In genomic region chr4:69995526-69996016, GRCh38 we compare ENCODE assay signal across 19 cellular contexts. TPM values are rescaled to one million over a fixed set of nuclear protein-coding genes. Genes with fewer than 3 reads are reported as not detected.
"Had no signal": no experiment of that assay in that cellular context is flagged by ENCODE, and none has a peak within 500 bp of the region (broad histone marks: within the 10 kb centered on the region; RNA-seq: fewer than 3 reads in every experiment).

A gene with protein sequence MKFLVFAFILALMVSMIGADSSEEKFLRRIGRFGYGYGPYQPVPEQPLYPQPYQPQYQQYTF (plus strand): TSS chr4:69995966. CDS start chr4:69998438, 2,472 bp downstream.

- H3K4me3 ChIP-seq: breast epithelium, gastroesophageal sphincter, thoracic aorta had no signal

- H3K27ac Mint-ChIP-seq: activated CD4-positive, alpha-beta memory T cell treated with anti-CD3 and anti-CD28 coated beads, Interleukin-2, amount 10 ng/mL, durations not matched to agents 7 days and 5 days; activated CD4-positive, alpha-beta T cell treated with anti-CD3 and anti-CD28 coated beads for 36 hours; activated naive CD8-positive, alpha-beta T cell treated with anti-CD3 and anti-CD28 coated beads for 36 hours; stimulated activated naive CD8-positive, alpha-beta T cell treated with anti-CD3 and anti-CD28 coated beads, Interleukin-15, amount 100 ng/mL, for 72 hours had no signal

- H3K4me1 Mint-ChIP-seq: activated CD4-positive, alpha-beta T cell treated with anti-CD3 and anti-CD28 coated beads for 36 hours; activated naive CD8-positive, alpha-beta T cell treated with anti-CD3 and anti-CD28 coated beads for 36 hours; neural crest cell; stimulated activated naive CD8-positive, alpha-beta T cell treated with anti-CD3 and anti-CD28 coated beads, Interleukin-15, amount 100 ng/mL, for 72 hours had no signal

- H3K9me3 Mint-ChIP-seq: activated CD4-positive, alpha-beta memory T cell treated with anti-CD3 and anti-CD28 coated beads, Interleukin-2, amount 10 ng/mL, durations not matched to agents 7 days and 5 days; activated naive CD8-positive, alpha-beta T cell treated with anti-CD3 and anti-CD28 coated beads for 36 hours; neural crest cell had no signal

- DNase-seq: activated CD4-positive, alpha-beta memory T cell treated with anti-CD3 and anti-CD28 coated beads, Interleukin-2, amount 10 ng/mL, durations not matched to agents 7 days and 5 days; activated CD4-positive, alpha-beta T cell treated with anti-CD3 and anti-CD28 coated beads for 36 hours; activated gamma-delta T cell treated with Interleukin-2 at 50 U/mL for 16 hours; activated naive CD8-positive, alpha-beta T cell treated with anti-CD3 and anti-CD28 coated beads for 36 hours; activated T-cell treated with anti-CD3 and anti-CD28 coated beads, Interleukin-2, amount 50 U/mL, for 48 hours; aorta; kidney; stimulated activated CD4-positive, alpha-beta T cell treated with anti-CD3 and anti-CD28 coated beads, Interleukin-15, amount 100 ng/mL, for 24 hours; stimulated activated CD4-positive, alpha-beta T cell treated with anti-CD3 and anti-CD28 coated beads, Interleukin-4, amount 100 ng/mL, for 24 hours; stimulated activated naive CD8-positive, alpha-beta T cell treated with anti-CD3 and anti-CD28 coated beads, Interleukin-15, amount 100 ng/mL, for 72 hours; T-helper 9 cell; WERI-Rb-1 had no signal

- H3K36me3 Mint-ChIP-seq: activated naive CD8-positive, alpha-beta T cell treated with anti-CD3 and anti-CD28 coated beads for 36 hours had no signal

- H3K27me3 Mint-ChIP-seq: activated CD4-positive, alpha-beta T cell treated with anti-CD3 and anti-CD28 coated beads for 36 hours; activated naive CD8-positive, alpha-beta T cell treated with anti-CD3 and anti-CD28 coated beads for 36 hours; stimulated activated naive CD8-positive, alpha-beta T cell treated with anti-CD3 and anti-CD28 coated beads, Interleukin-15, amount 100 ng/mL, for 72 hours had no signal

- H3K27ac ChIP-seq: breast epithelium, gastroesophageal sphincter, thoracic aorta, WERI-Rb-1 had no signal

- H3K4me3 Mint-ChIP-seq: activated CD4-positive, alpha-beta memory T cell treated with anti-CD3 and anti-CD28 coated beads, Interleukin-2, amount 10 ng/mL, durations not matched to agents 7 days and 5 days; activated CD4-positive, alpha-beta T cell treated with anti-CD3 and anti-CD28 coated beads for 36 hours; activated naive CD8-positive, alpha-beta T cell treated with anti-CD3 and anti-CD28 coated beads for 36 hours; neural crest cell; stimulated activated naive CD8-positive, alpha-beta T cell treated with anti-CD3 and anti-CD28 coated beads, Interleukin-15, amount 100 ng/mL, for 72 hours had no signal

- ATAC-seq: activated CD4-positive, alpha-beta T cell treated with anti-CD3 and anti-CD28 coated beads for 36 hours; gastroesophageal sphincter; stimulated activated naive CD8-positive, alpha-beta T cell treated with anti-CD3 and anti-CD28 coated beads, Interleukin-15, amount 100 ng/mL, for 72 hours had no signal

RNA-seq across cellular contexts. Expression of the gene that starts here (rescaled TPM):
- total RNA-seq: activated CD4-positive, alpha-beta memory T cell treated with anti-CD3 and anti-CD28 coated beads, Interleukin-2, amount 10 ng/mL, durations not matched to agents 7 days and 5 days; activated CD4-positive, alpha-beta T cell treated with anti-CD3 and anti-CD28 coated beads for 36 hours; activated naive CD8-positive, alpha-beta T cell treated with anti-CD3 and anti-CD28 coated beads for 36 hours; aorta; breast epithelium; gastroesophageal sphincter; kidney; lower leg skin; neural crest cell; osteocyte; skeletal muscle tissue; thoracic aorta had no signal
- polyA plus RNA-seq: aorta had no signal
